Comparison of ENCODE assay signal across 1 cellular context in the genomic region with DNA sequence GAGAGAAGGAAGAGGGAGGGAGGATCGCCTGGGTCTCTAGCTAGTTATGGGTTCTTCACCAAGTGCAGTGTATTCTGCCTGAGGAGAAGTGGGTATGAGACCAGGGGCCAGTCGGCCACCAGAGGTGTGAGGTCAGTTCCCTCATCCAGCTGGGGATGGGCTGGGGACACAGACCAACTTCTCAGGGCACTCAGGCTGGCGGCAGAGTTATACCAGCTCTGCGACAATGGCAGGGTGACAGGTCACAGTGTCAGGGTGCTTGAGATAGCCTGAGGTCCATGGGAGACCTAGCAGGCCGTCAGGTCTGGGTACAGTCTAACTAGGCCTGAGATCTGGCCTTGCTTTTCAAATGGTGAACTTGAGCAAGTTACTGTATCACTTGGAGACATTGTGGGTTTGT.
TF ChIP-seq lines count a peak whose summit lies in the region.

No MANE protein-coding gene starts in this region.

TF ChIP-seq in H1, 55 proteins besides CTCF, POLR2A, EP300 and RAD21 (continued from another document):
- TF ChIP-seq SP2 (IDR thresholded peaks at IDR 0.05; ENCODE audit: low read length): no peak
